1 cellular context compared by ENCODE assay signal in genomic region chr1:25099343-25099951, GRCh38.
A peak's percentile ranks its signal among the peaks of the same experiment; 100 is the strongest.
TF ChIP-seq lines count a peak whose summit lies in the region.

No MANE protein-coding gene starts in this region.

TF ChIP-seq in HepG2, 621 proteins besides CTCF, POLR2A, EP300 and RAD21 (continued from another document and continues in another):
- TF ChIP-seq DMTF1 (CRISPR knock-in tag; IDR thresholded peaks at IDR 0.05) = no peak
- TF ChIP-seq PITX1 (CRISPR knock-in tag; IDR thresholded peaks at IDR 0.05) = no peak
- TF ChIP-seq CBX5 (CRISPR knock-in tag; IDR thresholded peaks at IDR 0.05; ENCODE audit: borderline replicate concordance) = no peak
- TF ChIP-seq MTF1 (CRISPR knock-in tag; IDR thresholded peaks at IDR 0.05) = no peak
- TF ChIP-seq THAP7 (CRISPR knock-in tag; IDR thresholded peaks at IDR 0.05) = no peak
- no peak for TF ChIP-seq MNT (IDR thresholded peaks at IDR 0.05)
- TF ChIP-seq GABPB1 (CRISPR knock-in tag; IDR thresholded peaks at IDR 0.05) = no peak
- TF ChIP-seq ZNF432 (CRISPR knock-in tag; IDR thresholded peaks at IDR 0.05; ENCODE audit: borderline replicate concordance) = no peak
- no peak for TF ChIP-seq U2AF2 (IDR thresholded peaks at IDR 0.05; ENCODE audit: low read depth, low read length)
- TF ChIP-seq MIXL1 (CRISPR knock-in tag; IDR thresholded peaks at IDR 0.05) = no peak
- TF ChIP-seq ZNF737 (CRISPR knock-in tag; IDR thresholded peaks at IDR 0.05; ENCODE audit: borderline replicate concordance) = no peak
- TF ChIP-seq SKIL (CRISPR knock-in tag; IDR thresholded peaks at IDR 0.05; ENCODE audit: borderline replicate concordance) = 0 out of 2 replicates have a peak, but pooled peaks have one; percentile 39
- TF ChIP-seq ZNF30 (CRISPR knock-in tag; IDR thresholded peaks at IDR 0.05) = no peak
- TF ChIP-seq ZNF605 (CRISPR knock-in tag; IDR thresholded peaks at IDR 0.05) = no peak
- TF ChIP-seq ELF3 (CRISPR knock-in tag; IDR thresholded peaks at IDR 0.05) = peak; percentile 61
- no peak for TF ChIP-seq ZBTB26 (CRISPR knock-in tag; IDR thresholded peaks at IDR 0.05; ENCODE audit: borderline replicate concordance)
- TF ChIP-seq ZNF292 (CRISPR knock-in tag; IDR thresholded peaks at IDR 0.05; ENCODE audit: borderline replicate concordance, low read depth) = peak; percentile 79; the same call in 1 of the 2 replicates
- TF ChIP-seq DPF2 (CRISPR knock-in tag; IDR thresholded peaks at IDR 0.05; ENCODE audit: borderline replicate concordance, low read depth) = no peak
- no peak for TF ChIP-seq TERF1 (CRISPR knock-in tag; IDR thresholded peaks at IDR 0.05)
- peak; percentile 43; the same call in 1 of the 2 replicates for TF ChIP-seq MAX (IDR thresholded peaks at IDR 0.05)
- no peak for TF ChIP-seq HDAC6 (IDR thresholded peaks at IDR 0.05; ENCODE audit: low read depth, low read length)
- 0 out of 2 replicates have a peak, but pooled peaks have one; percentile 26 for TF ChIP-seq HINFP (CRISPR knock-in tag; IDR thresholded peaks at IDR 0.05; ENCODE audit: low read depth)
- TF ChIP-seq GTF2F1 (IDR thresholded peaks at IDR 0.05; ENCODE audit: low read length) = no peak
- TF ChIP-seq AFF4 (CRISPR knock-in tag; IDR thresholded peaks at IDR 0.05) = no peak
- no peak for TF ChIP-seq ZNF772 (CRISPR knock-in tag; IDR thresholded peaks at IDR 0.05)
- no peak for TF ChIP-seq GLMP (CRISPR knock-in tag; IDR thresholded peaks at IDR 0.05; ENCODE audit: borderline replicate concordance)
- peak; percentile 66 for TF ChIP-seq ZNF687 (CRISPR knock-in tag; IDR thresholded peaks at IDR 0.05)
- no peak for TF ChIP-seq SIN3B (IDR thresholded peaks at IDR 0.05; ENCODE audit: low read length)
- no peak for TF ChIP-seq U2AF1 (optimal IDR thresholded peaks at IDR 0.05; ENCODE audit: low read depth, low read length)
- TF ChIP-seq MATR3 (CRISPR knock-in tag; IDR thresholded peaks at IDR 0.05) = no peak
- TF ChIP-seq SKI (IDR thresholded peaks at IDR 0.05; ENCODE audit: partially characterized antibody) = no peak
- no peak for TF ChIP-seq ZNF232 (CRISPR knock-in tag; IDR thresholded peaks at IDR 0.05; ENCODE audit: borderline replicate concordance)
- no peak for TF ChIP-seq MED8 (CRISPR knock-in tag; IDR thresholded peaks at IDR 0.05; ENCODE audit: insufficient replicate concordance)
- TF ChIP-seq CCDC6 (CRISPR knock-in tag; IDR thresholded peaks at IDR 0.05) = no peak
- no peak for TF ChIP-seq ZNF180 (CRISPR knock-in tag; IDR thresholded peaks at IDR 0.05; ENCODE audit: borderline replicate concordance, low read depth)
